Comparison of ENCODE assay signal across 1 cellular context in genomic region chr3:114903213-114903612, GRCh38.
TF ChIP-seq lines count a peak whose summit lies in the region.

No MANE protein-coding gene starts in this region.

TF ChIP-seq in liver, 16 proteins besides CTCF, POLR2A, EP300 and RAD21 (continued from another document):
- no peak for TF ChIP-seq ZBTB33 (IDR thresholded peaks at IDR 0.05)
